14 cellular contexts compared by ENCODE assay signal in the genomic region with DNA sequence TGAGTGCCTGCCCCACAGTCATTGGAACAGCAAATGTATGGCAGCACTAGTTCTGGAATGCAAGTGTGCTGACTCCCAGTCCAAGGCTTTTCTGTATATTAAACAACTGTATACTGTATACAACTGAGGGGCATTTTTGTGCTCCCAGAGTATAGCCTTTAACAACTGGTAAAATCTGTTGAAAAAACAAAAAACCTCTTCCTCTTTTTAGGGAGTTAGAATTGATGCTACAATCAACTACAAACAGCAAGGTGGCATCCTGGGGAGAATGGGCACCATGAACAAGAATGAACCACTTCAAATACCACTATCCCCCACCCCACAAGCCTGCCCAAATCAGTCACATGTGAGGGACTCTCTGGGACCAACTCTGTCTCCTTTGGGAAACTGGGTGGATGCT. TPM values are rescaled to one million over a fixed set of nuclear protein-coding genes. Genes with fewer than 3 reads are reported as not detected.
DNase-seq lines count a peak whose midpoint lies in the region; ATAC-seq, FAIRE-seq and TF ChIP-seq lines count a peak whose summit lies in the region.
"Had no signal": no experiment of that assay in that cellular context is flagged by ENCODE, and none has a peak within 500 bp of the region (broad histone marks: within the 10 kb centered on the region; RNA-seq: fewer than 3 reads in every experiment).

No MANE protein-coding gene starts in this region.

- H3K27me3 ChIP-seq in breast epithelium, result no peaks in the 10 kb centered on the region
- H3K27me3 ChIP-seq in endothelial cell of umbilical vein (ENCODE audit: control insufficient read depth in 2 of 2, insufficient read depth in 2 of 2, low read length in 2 of 2), result no peaks in the 10 kb centered on the region

- no peak overlapping the region for H3K4me3 Mint-ChIP-seq in MCF 10A (ENCODE audit: unreplicated experiment)
- no peak overlapping the region for H3K4me3 Mint-ChIP-seq in stimulated activated naive B cell treated with anti-CD40 and anti-IgM and Interleukin-4, amounts not matched to agents 10 μg/mL and 1 μg/mL and 100 μg/mL, for 72 hours
- H3K4me3 Mint-ChIP-seq: activated T-helper 1 cell treated with anti-CD3 and anti-CD28 coated beads, Interleukin-12 subunit alpha, Interleukin-12 subunit beta, Interleukin-2, Interleukin-4 antibody, amounts not matched to agents 30 ng/mL and 10 ng/mL and 1 ng/mL, durations not matched to agents 14 hours and 24 hours and 36 hours had no signal

- H3K9me1 ChIP-seq in endothelial cell of umbilical vein (replicated peaks; ENCODE audit: control insufficient read depth, extremely low read depth, insufficient read depth, low read length), result no peaks in the 10 kb centered on the region

- TF ChIP-seq CTCF in MCF 10A (IDR thresholded peaks at IDR 0.05; ENCODE audit: unreplicated experiment), result no peak
- no peak for TF ChIP-seq CTCF in breast epithelium (IDR thresholded peaks at IDR 0.05)
- no peak for TF ChIP-seq CTCF in OCI-LY7 (conservative IDR thresholded peaks at IDR 0.05; ENCODE audit: low read length)
- no peak for TF ChIP-seq CTCF in endothelial cell of umbilical vein (IDR thresholded peaks at IDR 0.05; ENCODE audit: extremely low read depth in 1 of 2, insufficient read depth in 1 of 2, low read depth in 1 of 2, low read length in 2 of 2)

- CTCF ChIA-PET in MCF 10A (lab: Yijun Ruan, JAX), result interaction anchor here (0.6 to 5.7 kb wide), 29 partner anchors 10 to 246 kb away, joined by 3 to 68 read pairs (median 4); a partner anchor contains a TSS
- CTCF ChIA-PET in OCI-LY7 (lab: Charles Lee; ENCODE audit: unreplicated experiment), result interaction anchor here (0.6 to 1.0 kb wide), 4 partner anchors 9 to 82 kb away, joined by 3 to 5 read pairs (median 4); a partner anchor contains a TSS
- CTCF ChIA-PET in endothelial cell of umbilical vein (lab: Charles Lee), result interaction anchor here (0.6 to 15.5 kb wide), 35 partner anchors 8 to 239 kb away, joined by 3 to 437 read pairs (median 5); a partner anchor contains a TSS

- no peaks in the 10 kb centered on the region for H3K9me2 ChIP-seq in OCI-LY7 (ENCODE audit: insufficient read depth, low read length)

- H3K36me3 ChIP-seq in breast epithelium, result no peaks in the 10 kb centered on the region
- H3K36me3 ChIP-seq in OCI-LY7 (ENCODE audit: insufficient read depth, low read length), result peaks cover 14% of the 10 kb centered on the region
- no peaks in the 10 kb centered on the region for H3K36me3 ChIP-seq in endothelial cell of umbilical vein (ENCODE audit: control insufficient read depth in 2 of 2, extremely low read depth in 1 of 2, insufficient read depth in 2 of 2, low read length in 2 of 2)

- H3K27me3 Mint-ChIP-seq in MCF 10A (ENCODE audit: insufficient read depth, unreplicated experiment), result no peaks in the 10 kb centered on the region
- no peaks in the 10 kb centered on the region for H3K27me3 Mint-ChIP-seq in stimulated activated naive B cell treated with anti-CD40 and anti-IgM and Interleukin-4, amounts not matched to agents 10 μg/mL and 1 μg/mL and 100 μg/mL, for 72 hours

- no peak for DNase-seq in MCF 10A (ENCODE audit: unreplicated experiment)
- no peak for DNase-seq in breast epithelium (ENCODE audit: low spot score in 2 of 2)
- DNase-seq in OCI-LY7 (ENCODE audit: low spot score), result peak; percentile 15
- DNase-seq in endothelial cell of umbilical vein (ENCODE audit: low read depth, low spot score), result no peak
- DNase-seq in stimulated activated naive B cell treated with anti-CD40 and anti-IgM and Interleukin-4, amounts not matched to agents 10 μg/mL and 1 μg/mL and 100 μg/mL, for 72 hours, result no peak
- DNase-seq in COLO829 (ENCODE audit: low spot score), result no peak
- DNase-seq: effector CD4-positive, alpha-beta T cell; NCI-H2171; NK-92 treated with Interleukin-12 subunit alpha and Interleukin-12 subunit beta, amount 100 ng/mL, for 24 hours; stimulated activated CD8-positive, alpha-beta memory T cell treated with anti-CD3 and anti-CD28 coated beads, Interleukin-4, amount 100 ng/mL, for 48 hours had no signal

- H3K79me2 ChIP-seq in OCI-LY7 (ENCODE audit: insufficient read depth, low read depth, low read length), result peaks cover 51% of the 10 kb centered on the region
- H3K79me2 ChIP-seq in endothelial cell of umbilical vein (ENCODE audit: control insufficient read depth, insufficient read depth, low read length), result peaks cover 46% of the 10 kb centered on the region

- no TSS peak for BruUV-seq in MCF 10A (replicated peaks; lab: Mats Ljungman, UMichigan)
- no TSS peak for BruUV-seq in OCI-LY7 (replicated peaks; lab: Mats Ljungman, UMichigan)
- BruUV-seq in endothelial cell of umbilical vein (replicated peaks; lab: Mats Ljungman, UMichigan), result no TSS peak

- H3K4me3 ChIP-seq in breast epithelium, result no peak overlapping the region
- H3K4me3 ChIP-seq in OCI-LY7 (ENCODE audit: low read depth, low read length, poor library complexity, severe bottlenecking), result no peak overlapping the region
- H3K4me3 ChIP-seq in endothelial cell of umbilical vein (replicated peaks in 1 of 3; ENCODE audit: insufficient read depth in 1 of 3, low read depth in 1 of 3, low read length in 3 of 3), result no peak overlapping the region

- no peaks in the 10 kb centered on the region for H3K9me3 Mint-ChIP-seq in MCF 10A (ENCODE audit: unreplicated experiment)
- no peaks in the 10 kb centered on the region for H3K9me3 Mint-ChIP-seq in stimulated activated naive B cell treated with anti-CD40 and anti-IgM and Interleukin-4, amounts not matched to agents 10 μg/mL and 1 μg/mL and 100 μg/mL, for 72 hours
- H3K9me3 Mint-ChIP-seq: activated T-helper 1 cell treated with anti-CD3 and anti-CD28 coated beads, Interleukin-12 subunit alpha, Interleukin-12 subunit beta, Interleukin-2, Interleukin-4 antibody, amounts not matched to agents 30 ng/mL and 10 ng/mL and 1 ng/mL, durations not matched to agents 14 hours and 24 hours and 36 hours had no signal

- POLR2A ChIA-PET in MCF 10A (lab: Yijun Ruan, JAX) (interaction anchor here (0.8 to 4.8 kb wide), 9 partner anchors 8 to 83 kb away, joined by 3 to 37 read pairs (median 4); a partner anchor contains a TSS), OCI-LY7 (lab: Charles Lee) (interaction anchor here (0.6 kb wide), 1 partner anchor 144 kb away, joined by 4 read pairs; no protein-coding TSS in a partner anchor), endothelial cell of umbilical vein (lab: Charles Lee) (no interaction called here)

- H3K9me3 ChIP-seq in breast epithelium (no peaks in the 10 kb centered on the region), OCI-LY7 (ENCODE audit: low read length) (no peaks in the 10 kb centered on the region), endothelial cell of umbilical vein (replicated peaks; ENCODE audit: control insufficient read depth, insufficient read depth, low read length) (no peaks in the 10 kb centered on the region)

- dilution Hi-C loops in endothelial cell of umbilical vein (cut with MboI; ENCODE audit: extremely low pct_ligation_motif_present, low sequenced_read_pairs), result no loop called here

- ATAC-seq in stimulated activated naive B cell treated with anti-CD40 and anti-IgM and Interleukin-4, amounts not matched to agents 10 μg/mL and 1 μg/mL and 100 μg/mL, for 72 hours (replicated peaks), result peak; percentile 63 to 67
- no peak for ATAC-seq in HG02642 (IDR thresholded peaks at IDR 0.05; ENCODE audit: poor library complexity, unreplicated experiment)
- ATAC-seq in HG02884 (IDR thresholded peaks at IDR 0.05; ENCODE audit: unreplicated experiment), result no peak

- H4K20me1 ChIP-seq in OCI-LY7 (ENCODE audit: insufficient read depth, low read length), result peaks cover 24% of the 10 kb centered on the region
- H4K20me1 ChIP-seq in endothelial cell of umbilical vein (replicated peaks; ENCODE audit: control insufficient read depth, extremely low read depth, insufficient read depth, low read length), result peaks cover 4% of the 10 kb centered on the region

- intact Hi-C loops in MCF 10A (cut with micrococcal nuclease) (loop anchor here (1.0 to 2.0 kb wide), 5 partner anchors 38 to 239 kb away; no protein-coding TSS in a partner anchor), breast epithelium (cut with DNase I; ENCODE audit: low total_unique reads) (no loop called here), OCI-LY7 (cut with micrococcal nuclease; ENCODE audit: unreplicated experiment) (loop anchor here (1.0 kb wide), 2 partner anchors 47 to 82 kb away; a partner anchor contains a TSS), endothelial cell of umbilical vein (cut with micrococcal nuclease) (loop anchor here (1.0 to 2.0 kb wide), 4 partner anchors 48 to 239 kb away; no protein-coding TSS in a partner anchor)

- peak; percentile 61 for FAIRE-seq in endothelial cell of umbilical vein (lab: Jason Lieb, UNC)
- FAIRE-seq: frontal cortex had no signal

- H3K4me2 ChIP-seq in OCI-LY7 (ENCODE audit: low read length) (peak overlapping the region; percentile 29), endothelial cell of umbilical vein (ENCODE audit: insufficient read depth, low read length) (no peak overlapping the region)

- H3K9ac ChIP-seq in endothelial cell of umbilical vein (replicated peaks; ENCODE audit: extremely low read depth, insufficient read depth, low read length), result no peak overlapping the region

- peaks cover 17% of the 10 kb centered on the region for H3K4me1 Mint-ChIP-seq in MCF 10A (ENCODE audit: insufficient read depth, unreplicated experiment)
- peaks cover 24 to 51% of the 10 kb centered on the region in 2 donors for H3K4me1 Mint-ChIP-seq in stimulated activated naive B cell treated with anti-CD40 and anti-IgM and Interleukin-4, amounts not matched to agents 10 μg/mL and 1 μg/mL and 100 μg/mL, for 72 hours

- no peak overlapping the region for H2AFZ ChIP-seq in OCI-LY7 (ENCODE audit: low read length)
- no peak overlapping the region for H2AFZ ChIP-seq in endothelial cell of umbilical vein (ENCODE audit: low read depth, low read length)

- TF ChIP-seq POLR2A in breast epithelium (IDR thresholded peaks at IDR 0.05) (no peak), endothelial cell of umbilical vein (IDR thresholded peaks at IDR 0.05; ENCODE audit: low read depth, low read length) (no peak)

- H3K27ac ChIP-seq in breast epithelium, result no peak overlapping the region
- no peak overlapping the region for H3K27ac ChIP-seq in OCI-LY7 (ENCODE audit: low read depth, low read length, poor library complexity, severe bottlenecking)
- no peak overlapping the region for H3K27ac ChIP-seq in endothelial cell of umbilical vein (ENCODE audit: insufficient read depth, low read depth, low read length)

- H3K36me3 Mint-ChIP-seq in MCF 10A (ENCODE audit: insufficient read depth, unreplicated experiment), result peaks cover 7% of the 10 kb centered on the region
- peaks cover 7 to 8% of the 10 kb centered on the region in 2 donors for H3K36me3 Mint-ChIP-seq in stimulated activated naive B cell treated with anti-CD40 and anti-IgM and Interleukin-4, amounts not matched to agents 10 μg/mL and 1 μg/mL and 100 μg/mL, for 72 hours

- H3K4me1 ChIP-seq in breast epithelium (no peaks in the 10 kb centered on the region), OCI-LY7 (ENCODE audit: insufficient read depth, low read length, poor library complexity, severe bottlenecking) (peaks cover 21% of the 10 kb centered on the region), endothelial cell of umbilical vein (ENCODE audit: control insufficient read depth, extremely low read depth, insufficient read depth, low read length) (no peaks in the 10 kb centered on the region)

- peak overlapping the region; percentile 27 for H3K27ac Mint-ChIP-seq in MCF 10A (ENCODE audit: low read depth, unreplicated experiment)
- H3K27ac Mint-ChIP-seq in stimulated activated naive B cell treated with anti-CD40 and anti-IgM and Interleukin-4, amounts not matched to agents 10 μg/mL and 1 μg/mL and 100 μg/mL, for 72 hours, result peak overlapping the region; percentile 9
- H3K27ac Mint-ChIP-seq: activated T-helper 1 cell treated with anti-CD3 and anti-CD28 coated beads, Interleukin-12 subunit alpha, Interleukin-12 subunit beta, Interleukin-2, Interleukin-4 antibody, amounts not matched to agents 30 ng/mL and 10 ng/mL and 1 ng/mL, durations not matched to agents 14 hours and 24 hours and 36 hours had no signal

RNA-seq across cellular contexts. Expression of a gene that starts 7.7 kb away (rescaled TPM):
- total RNA-seq in MCF 10A (2022) (57.5 and 84.3 TPM in 2 replicates), breast epithelium (100 to 1,000 TPM in 1 of 3 donors, 10 to 100 TPM in 2; 62.8 to 169 (median 80.6) TPM), OCI-LY7 (2022) (80.2 and 93.3 TPM in 2 replicates), endothelial cell of umbilical vein (79.4 and 90.0 TPM in 2 replicates)
- 41.5 and 50.5 TPM in 2 replicates for total RNA-seq in OCI-LY7 (2014; rRNA removed; shearing (Covaris generic))
- polyA plus RNA-seq in endothelial cell of umbilical vein, result 23.1 and 23.8 TPM in 2 replicates
- polyA plus RNA-seq in endothelial cell of umbilical vein (2011; cell fraction: cytosol; rRNA removed), result 47.0 and 50.6 TPM in 2 replicates
- 24.4 and 26.8 TPM in 2 replicates for polyA plus RNA-seq in endothelial cell of umbilical vein (2011; cell fraction: nucleus; rRNA removed)
- polyA plus RNA-seq in endothelial cell of umbilical vein (2012), result 84.2 and 85.4 TPM in 2 replicates
- polyA minus RNA-seq in endothelial cell of umbilical vein, result 27.3 and 35.1 TPM in 2 replicates
- 28.4 TPM for polyA minus RNA-seq in endothelial cell of umbilical vein (2011; cell fraction: cytosol; rRNA and poly(A)+ RNA removed)
- 18.1 and 37.2 TPM in 2 replicates for polyA minus RNA-seq in endothelial cell of umbilical vein (2011; cell fraction: nucleus; rRNA and poly(A)+ RNA removed)

RNA-seq across cellular contexts. Expression of a gene that starts 28.8 kb away (rescaled TPM):
- total RNA-seq in MCF 10A (2022), result 40.9 and 53.5 TPM in 2 replicates
- 10 to 100 TPM; 25.3 to 57.5 (median 42.3) TPM for total RNA-seq in breast epithelium
- total RNA-seq in OCI-LY7 (2014; rRNA removed; shearing (Covaris generic)), result 31.1 and 32.0 TPM in 2 replicates
- total RNA-seq in OCI-LY7 (2022), result 33.6 and 37.7 TPM in 2 replicates
- total RNA-seq in endothelial cell of umbilical vein, result 79.8 and 90.2 TPM in 2 replicates
- 86.2 and 93.2 TPM in 2 replicates for polyA plus RNA-seq in endothelial cell of umbilical vein
- polyA plus RNA-seq in endothelial cell of umbilical vein (2011; cell fraction: cytosol; rRNA removed), result 89.8 and 90.0 TPM in 2 replicates
- 173 and 199 TPM in 2 replicates for polyA plus RNA-seq in endothelial cell of umbilical vein (2011; cell fraction: nucleus; rRNA removed)
- polyA plus RNA-seq in endothelial cell of umbilical vein (2012), result 57.2 and 85.7 TPM in 2 replicates
- 177 TPM in 2 replicates for polyA minus RNA-seq in endothelial cell of umbilical vein
- polyA minus RNA-seq in endothelial cell of umbilical vein (2011; cell fraction: cytosol; rRNA and poly(A)+ RNA removed), result 112 TPM
- polyA minus RNA-seq in endothelial cell of umbilical vein (2011; cell fraction: nucleus; rRNA and poly(A)+ RNA removed), result 43.0 and 77.9 TPM in 2 replicates

RNA-seq across cellular contexts. Expression of a gene that starts 35.0 kb away (rescaled TPM):
- total RNA-seq in MCF 10A (2022), result not detected in 2 replicates
- not detected for total RNA-seq in breast epithelium
- total RNA-seq in OCI-LY7 (2014; rRNA removed; shearing (Covaris generic)), result not detected in 2 replicates
- not detected in 2 replicates for total RNA-seq in OCI-LY7 (2022)
- total RNA-seq in endothelial cell of umbilical vein, result not detected in 2 replicates
- polyA plus RNA-seq in endothelial cell of umbilical vein, result not detected in 2 replicates
- polyA plus RNA-seq in endothelial cell of umbilical vein (2011; cell fraction: cytosol; rRNA removed), result not detected in 2 replicates
- not detected in 2 replicates for polyA plus RNA-seq in endothelial cell of umbilical vein (2011; cell fraction: nucleus; rRNA removed)
- polyA plus RNA-seq in endothelial cell of umbilical vein (2012), result not detected in 2 replicates
- not detected in 2 replicates for polyA minus RNA-seq in endothelial cell of umbilical vein
- polyA minus RNA-seq in endothelial cell of umbilical vein (2011; cell fraction: cytosol; rRNA and poly(A)+ RNA removed), result not detected
- not detected in 2 replicates for polyA minus RNA-seq in endothelial cell of umbilical vein (2011; cell fraction: nucleus; rRNA and poly(A)+ RNA removed)
- total RNA-seq: activated T-helper 1 cell treated with anti-CD3 and anti-CD28 coated beads, Interleukin-12 subunit alpha, Interleukin-12 subunit beta, Interleukin-2, Interleukin-4 antibody, amounts not matched to agents 30 ng/mL and 10 ng/mL and 1 ng/mL, durations not matched to agents 14 hours and 24 hours and 36 hours had no signal

RNA-seq across cellular contexts. Expression of a gene that starts 47.0 kb away (rescaled TPM):
- total RNA-seq in MCF 10A (2022) (11.7 and 17.6 TPM in 2 replicates), breast epithelium (1 to 10 TPM; 2.9 to 5.2 (median 4.4) TPM), OCI-LY7 (2022) (2.0 and 3.4 TPM in 2 replicates), endothelial cell of umbilical vein (19.8 and 22.5 TPM in 2 replicates)
- 2.9 and 4.2 TPM in 2 replicates for total RNA-seq in OCI-LY7 (2014; rRNA removed; shearing (Covaris generic))
- 16.6 and 21.6 TPM in 2 replicates for polyA plus RNA-seq in endothelial cell of umbilical vein
- 19.3 and 21.5 TPM in 2 replicates for polyA plus RNA-seq in endothelial cell of umbilical vein (2011; cell fraction: cytosol; rRNA removed)
- 14.7 and 15.3 TPM in 2 replicates for polyA plus RNA-seq in endothelial cell of umbilical vein (2011; cell fraction: nucleus; rRNA removed)
- 13.8 and 15.1 TPM in 2 replicates for polyA plus RNA-seq in endothelial cell of umbilical vein (2012)
- 44.7 and 56.3 TPM in 2 replicates for polyA minus RNA-seq in endothelial cell of umbilical vein
- 6.7 TPM for polyA minus RNA-seq in endothelial cell of umbilical vein (2011; cell fraction: cytosol; rRNA and poly(A)+ RNA removed)
- 6.7 and 9.2 TPM in 2 replicates for polyA minus RNA-seq in endothelial cell of umbilical vein (2011; cell fraction: nucleus; rRNA and poly(A)+ RNA removed)

Comparison
In these comparisons a context has a peak if more than half of its experiments do, and no peak if none do; other contexts are left out.
1. ATAC-seq: peak in stimulated activated naive B cell treated with anti-CD40 and anti-IgM and Interleukin-4, amounts not matched to agents 10 μg/mL and 1 μg/mL and 100 μg/mL, for 72 hours (2 of 2); none in HG02642 (single experiment) and HG02884 (single experiment).